In the genomic region with DNA sequence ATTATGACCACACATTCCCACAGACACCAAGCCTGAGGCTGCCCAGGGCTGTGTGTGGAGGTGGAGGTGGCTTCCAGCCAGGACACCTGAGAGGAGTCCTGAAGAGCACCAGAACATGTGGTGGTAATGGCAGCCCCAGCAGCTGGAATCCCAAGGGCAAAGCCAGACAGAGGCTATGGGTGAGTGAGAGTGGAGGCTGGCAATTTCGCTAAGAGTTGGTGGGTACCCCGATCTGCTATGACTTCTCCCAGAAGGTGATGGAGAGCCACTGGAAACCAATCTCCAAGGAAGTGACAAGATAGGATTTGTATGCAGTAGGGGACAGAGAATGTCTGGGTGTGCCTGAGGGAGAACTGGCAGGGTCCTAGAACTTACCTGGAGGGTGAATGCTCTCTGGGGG, we compare ENCODE assay signal across 16 cellular contexts.
"Had no signal": no experiment of that assay in that cellular context is flagged by ENCODE, and none has a peak within 500 bp of the region (broad histone marks: within the 10 kb centered on the region; RNA-seq: fewer than 3 reads in every experiment).

No MANE protein-coding gene starts in this region.

- H3K27me3 ChIP-seq: cardiac muscle cell, dorsolateral prefrontal cortex, left lung, right lobe of liver, tibial nerve had no signal

- H3K4me2 ChIP-seq: smooth muscle cell had no signal

- H3K9me3 Mint-ChIP-seq: natural killer cell; T-helper 2 cell treated with Interferon-gamma antibody and Interleukin-4, amounts not matched to agents 5 μg/mL and 100 μg/mL, for 36 hours had no signal

- H3K27ac ChIP-seq: cardiac muscle cell, dorsolateral prefrontal cortex, left lung, psoas muscle, right lobe of liver had no signal

- H3K4me1 ChIP-seq: left lung, psoas muscle, right lobe of liver, tibial nerve had no signal

- H3K4me3 Mint-ChIP-seq: natural killer cell; T-helper 2 cell treated with Interferon-gamma antibody and Interleukin-4, amounts not matched to agents 5 μg/mL and 100 μg/mL, for 36 hours had no signal

- H3K27ac Mint-ChIP-seq: natural killer cell; T-helper 2 cell treated with Interferon-gamma antibody and Interleukin-4, amounts not matched to agents 5 μg/mL and 100 μg/mL, for 36 hours had no signal

- H3K9me3 ChIP-seq: left lung, mucosa of descending colon, psoas muscle, right lobe of liver, tibial nerve had no signal

- ATAC-seq: left lung, natural killer cell, psoas muscle, right lobe of liver had no signal

- DNase-seq: activated CD4-positive, alpha-beta T cell treated with anti-CD3 and anti-CD28 coated beads, Interleukin-2, amount 50 U/mL, for 1 hour; activated CD8-positive, alpha-beta memory T cell treated with anti-CD3 and anti-CD28 coated beads for 24 hours; activated naive CD4-positive, alpha-beta T cell treated with Interleukin-2 at 50 U/mL for 16 hours; dorsolateral prefrontal cortex; islet precursor cell; left lung; mucosa of descending colon; natural killer cell; nucleus accumbens; psoas muscle; right lobe of liver; SW 1271 had no signal

- H3K4me3 ChIP-seq: cardiac muscle cell, dorsolateral prefrontal cortex, left lung, mucosa of descending colon, psoas muscle, right lobe of liver, smooth muscle cell, tibial nerve had no signal
